ENCODE assay signal across 8 cellular contexts in genomic region chr15:70447927-70448698, GRCh38.
A peak's percentile ranks its signal among the peaks of the same experiment; 100 is the strongest.
DNase-seq lines count a peak whose midpoint lies in the region; ATAC-seq, FAIRE-seq and TF ChIP-seq lines count a peak whose summit lies in the region.

No MANE protein-coding gene starts in this region.

- 50 to 69% methylated on average over 26 to 29 of the region's 29 CpGs for WGBS in upper lobe of left lung, 2 donors
- 58 to 60% methylated on average over 29 of the region's 29 CpGs for WGBS in tibial nerve, 2 donors

- H3K4me3 ChIP-seq in left lung: no peak overlapping the region
- H3K4me3 ChIP-seq in upper lobe of left lung: no peak overlapping the region
- H3K4me3 ChIP-seq in tibial nerve: no peak overlapping the region

- H3K9me3 ChIP-seq in left lung (no peaks in the 10 kb centered on the region), upper lobe of left lung (no peaks in the 10 kb centered on the region), tibial nerve (no peaks in the 10 kb centered on the region)

- H3K27me3 ChIP-seq in left lung (peaks cover 0 to 13% of the 10 kb centered on the region in 2 donors), upper lobe of left lung (no peaks in the 10 kb centered on the region), tibial nerve (no peaks in the 10 kb centered on the region)

- no peak for TF ChIP-seq CTCF in left lung (IDR thresholded peaks at IDR 0.05)
- TF ChIP-seq CTCF in upper lobe of left lung (IDR thresholded peaks at IDR 0.05): no peak
- TF ChIP-seq CTCF in tibial nerve (IDR thresholded peaks at IDR 0.05): no peak

- H3K27ac ChIP-seq in left lung (no peak overlapping the region), upper lobe of left lung (no peak overlapping the region), tibial nerve (no peak overlapping the region)

- intact Hi-C loops in left lung (cut with DNase I): no loop called here

- ATAC-seq in left lung: peak; percentile 23
- peak in 1 of 2 donors; percentile 16 for ATAC-seq in upper lobe of left lung (ENCODE audit: low FRiP score in 2 of 2)
- ATAC-seq in left lobe of liver: no peak

- H3K36me3 ChIP-seq in left lung (no peaks in the 10 kb centered on the region), upper lobe of left lung (no peaks in the 10 kb centered on the region), tibial nerve (no peaks in the 10 kb centered on the region)

- TF ChIP-seq EP300 in upper lobe of left lung (IDR thresholded peaks at IDR 0.05) (no peak), tibial nerve (IDR thresholded peaks at IDR 0.05) (no peak)

- TF ChIP-seq POLR2A in upper lobe of left lung (IDR thresholded peaks at IDR 0.05) (no peak), tibial nerve (IDR thresholded peaks at IDR 0.05) (no peak)

- H3K4me1 ChIP-seq in left lung (peaks cover 0 to 16% of the 10 kb centered on the region in 2 donors), upper lobe of left lung (peaks cover 6 to 21% (median 15%) of the 10 kb centered on the region in 4 donors), tibial nerve (peaks cover 0 to 15% (median 8%) of the 10 kb centered on the region in 4 donors)

- peak; percentile 36 for DNase-seq in activated T-cell treated with anti-CD3 and anti-CD28 coated beads for 1 hour (ENCODE audit: low read depth)
- no peak for DNase-seq in activated T-cell treated with anti-CD3 and anti-CD28 coated beads for 4 hours
- peak; percentile 66 for DNase-seq in activated CD8-positive, alpha-beta memory T cell treated with anti-CD3 and anti-CD28 coated beads, Interleukin-2, amount 50 U/mL, for 48 hours
- peak; percentile 54 to 88 for DNase-seq in left lung
- DNase-seq in upper lobe of left lung: peak; percentile 28 to 84
- no peak for DNase-seq in HTR-8/SVneo (ENCODE audit: insufficient read length, low spot score)
- DNase-seq in tibial nerve (ENCODE audit: low spot score in 2 of 2): no peak
- DNase-seq in left lobe of liver (ENCODE audit: low spot score): no peak

- FAIRE-seq in HTR-8/SVneo (lab: Jason Lieb, UNC): no peak

Comparison
In these comparisons a context has a peak if more than half of its experiments do, and no peak if none do; other contexts are left out.
1. DNase-seq: peak in activated T-cell treated with anti-CD3 and anti-CD28 coated beads for 1 hour (single experiment), activated CD8-positive, alpha-beta memory T cell treated with anti-CD3 and anti-CD28 coated beads, Interleukin-2, amount 50 U/mL, for 48 hours (single experiment), left lung (2 of 2) and upper lobe of left lung (2 of 2); none in activated T-cell treated with anti-CD3 and anti-CD28 coated beads for 4 hours (single experiment), HTR-8/SVneo (single experiment), tibial nerve (0 of 2) and left lobe of liver (single experiment).